In genomic region chr5:143583385-143583784, GRCh38 we compare ENCODE assay signal across 17 cellular contexts.
DNase-seq lines count a peak whose midpoint lies in the region; ATAC-seq, FAIRE-seq and TF ChIP-seq lines count a peak whose summit lies in the region.
"Had no signal": no experiment of that assay in that cellular context is flagged by ENCODE, and none has a peak within 500 bp of the region (broad histone marks: within the 10 kb centered on the region; RNA-seq: fewer than 3 reads in every experiment).

No MANE protein-coding gene starts in this region.

- DNase-seq in CD14-positive monocyte (ENCODE audit: low spot score): no peak
- DNase-seq in MV-4-11 (lab: John Stamatoyannopoulos, UW): peak; percentile 47
- peak in 1 of 4 experiments; percentile 6 for DNase-seq in K562 (ENCODE audit: extremely low read depth in 1 of 4, low spot score in 3 of 4)
- no peak for DNase-seq in lower lobe of right lung
- no peak for DNase-seq in HPDE6-E6E7 (ENCODE audit: extremely low spot score)
- DNase-seq: activated CD4-positive, alpha-beta T cell treated with anti-CD3 and anti-CD28 coated beads for 4 hours; activated effector memory CD4-positive, alpha-beta T cell treated with anti-CD3 and anti-CD28 coated beads, Interleukin-2, amount 50 U/mL, for 16 hours; left ventricle myocardium superior; nephron progenitor cell; right cardiac atrium; stimulated activated CD4-positive, alpha-beta T cell treated with anti-CD3 and anti-CD28 coated beads, Interleukin-2, amount 100 ng/mL, for 48 hours; T-cell; uterus had no signal

- H3K4me3 ChIP-seq in K562 (no peak overlapping the region), gastroesophageal sphincter (no peak overlapping the region), lower lobe of right lung (no peak overlapping the region)
- H3K4me3 ChIP-seq: uterus had no signal

- no CpG with 5 or more reads among the region's 1 CpG for WGBS in K562 (ENCODE audit: insufficient coverage, low coverage, missing lambda C conversion rate)
- 54% methylated on average over 1 of the region's 1 CpG; no CpG with 5 or more reads in 1 of the 2 donors for WGBS in gastroesophageal sphincter (ENCODE audit: low coverage in 1 of 2), 2 donors

- H3K9me1 ChIP-seq in K562 (ENCODE audit: control insufficient read depth, insufficient read depth, low read length): no peaks in the 10 kb centered on the region

- H3K36me3 Mint-ChIP-seq in CD14-positive monocyte: no peaks in the 10 kb centered on the region
- H3K36me3 Mint-ChIP-seq: T-cell had no signal

- in situ Hi-C loops in K562 (cut with MboI): no loop called here

- H3K9me3 Mint-ChIP-seq in CD14-positive monocyte: peaks cover 0 to 3% (median 0%) of the 10 kb centered on the region in 7 donors
- H3K9me3 Mint-ChIP-seq: nephron progenitor cell had no signal

- FAIRE-seq in K562 (lab: Jason Lieb, UNC): no peak

- intact Hi-C loops in CD14-positive monocyte (cut with micrococcal nuclease): no loop called here
- intact Hi-C loops in K562 (cut with micrococcal nuclease): loop anchor here (10.0 kb wide), 1 partner anchor 369 kb away; no protein-coding TSS in a partner anchor
- intact Hi-C loops in lower lobe of right lung (cut with DNase I): no loop called here

- H3K79me2 ChIP-seq in K562 (ENCODE audit: control insufficient read depth, insufficient read depth, low read length): no peaks in the 10 kb centered on the region

- H3K4me3 Mint-ChIP-seq in CD14-positive monocyte: peak overlapping the region in 1 of 2 donors; percentile 61
- H3K4me3 Mint-ChIP-seq: nephron progenitor cell, T-cell had no signal

- peak overlapping the region; percentile 17 to 79 (median 47) for H3K27ac Mint-ChIP-seq in CD14-positive monocyte
- H3K27ac Mint-ChIP-seq: nephron progenitor cell, T-cell had no signal

- H3K4me2 ChIP-seq in K562 (ENCODE audit: insufficient read depth, low read length): no peak overlapping the region; the same call in 1 of the 2 replicates

- POLR2A ChIA-PET in K562 (lab: Yijun Ruan, JAX): interaction anchor here (2.1 kb wide), 1 partner anchor 10 kb away, joined by 10 read pairs; no protein-coding TSS in a partner anchor

- peak overlapping the region; percentile 90 for H2AFZ ChIP-seq in K562 (ENCODE audit: low read depth, low read length)

- H3K27me3 Mint-ChIP-seq in CD14-positive monocyte (ENCODE audit: low read depth in 3 of 3): peaks cover 0 to 6% (median 0%) of the 10 kb centered on the region in 3 donors
- H3K27me3 Mint-ChIP-seq: T-cell had no signal

- no peaks in the 10 kb centered on the region for H4K20me1 ChIP-seq in K562 (replicated peaks; ENCODE audit: control insufficient read depth, insufficient read depth, low read length)

- TF ChIP-seq POLR2A in K562 (conservative IDR thresholded peaks at IDR 0.05) (no peak), gastroesophageal sphincter (IDR thresholded peaks at IDR 0.05) (no peak)

- BruUV-seq in K562 (replicated peaks; lab: Mats Ljungman, UMichigan): no TSS peak

- TF ChIP-seq RAD21 in K562 (CRISPR knock-in tag; conservative IDR thresholded peaks at IDR 0.05 in 1 of 2, IDR thresholded peaks at IDR 0.05 in 1 of 2): no peak

- TF ChIP-seq EP300 in K562 (IDR thresholded peaks at IDR 0.05; ENCODE audit: low read length): no peak
- TF ChIP-seq EP300 in gastroesophageal sphincter (IDR thresholded peaks at IDR 0.05): no peak

- no peak overlapping the region for H3K9ac ChIP-seq in K562 (ENCODE audit: insufficient read depth in 1 of 2, low read depth in 2 of 2, low read length in 2 of 2)

- ATAC-seq in GM18861 (IDR thresholded peaks at IDR 0.05; ENCODE audit: unreplicated experiment) (peak; percentile 41), K562 (no peak), gastroesophageal sphincter (no peak), HG02981 (IDR thresholded peaks at IDR 0.05; ENCODE audit: unreplicated experiment) (no peak), lower lobe of right lung (no peak)
- ATAC-seq: left ventricle myocardium superior, Panc1, right cardiac atrium, T-cell had no signal

- H3K9me3 ChIP-seq in K562 (replicated peaks; ENCODE audit: control insufficient read depth, insufficient read depth, low read depth, low read length): no peaks in the 10 kb centered on the region
- H3K9me3 ChIP-seq in gastroesophageal sphincter: no peaks in the 10 kb centered on the region
- no peaks in the 10 kb centered on the region for H3K9me3 ChIP-seq in lower lobe of right lung
- H3K9me3 ChIP-seq: uterus had no signal

- H3K4me1 ChIP-seq in K562 (replicated peaks in 1 of 2; ENCODE audit: control insufficient read depth in 2 of 2, insufficient read depth in 2 of 2, low read length in 2 of 2): peaks cover 0 to 35% of the 10 kb centered on the region in 2 experiments; a peak in 4 of 5 replicates
- no peaks in the 10 kb centered on the region for H3K4me1 ChIP-seq in gastroesophageal sphincter
- H3K4me1 ChIP-seq in lower lobe of right lung: peaks cover 8% of the 10 kb centered on the region
- H3K4me1 ChIP-seq: uterus had no signal

- H3K27me3 ChIP-seq in K562 (ENCODE audit: control insufficient read depth in 2 of 2, insufficient read depth in 2 of 2, low read length in 2 of 2): no peaks in the 10 kb centered on the region
- no peaks in the 10 kb centered on the region for H3K27me3 ChIP-seq in gastroesophageal sphincter
- no peaks in the 10 kb centered on the region for H3K27me3 ChIP-seq in lower lobe of right lung (ENCODE audit: low read depth)
- H3K27me3 ChIP-seq: uterus had no signal

- peaks cover 26% of the 10 kb centered on the region for H3K4me1 Mint-ChIP-seq in CD14-positive monocyte
- H3K4me1 Mint-ChIP-seq: nephron progenitor cell had no signal

- H3K27ac ChIP-seq in K562 (ENCODE audit: extremely low read depth, low read depth, low read length) (peak overlapping the region; percentile 14; the same call in 1 of the 3 replicates), gastroesophageal sphincter (no peak overlapping the region), lower lobe of right lung (no peak overlapping the region)
- H3K27ac ChIP-seq: uterus had no signal

- no peaks in the 10 kb centered on the region for H3K36me3 ChIP-seq in K562 (ENCODE audit: control insufficient read depth, insufficient read depth, low read length)
- no peaks in the 10 kb centered on the region for H3K36me3 ChIP-seq in gastroesophageal sphincter
- H3K36me3 ChIP-seq in lower lobe of right lung: no peaks in the 10 kb centered on the region
- H3K36me3 ChIP-seq: uterus had no signal

- CTCF ChIA-PET in K562 (lab: Yijun Ruan, JAX; ENCODE audit: low intra/inter-chr PET ratio): no interaction called here

- no peak for TF ChIP-seq CTCF in CD14-positive monocyte (IDR thresholded peaks at IDR 0.05)
- no peak for TF ChIP-seq CTCF in K562 (IDR thresholded peaks at IDR 0.05 in 2 of 3, conservative IDR thresholded peaks at IDR 0.05 in 1 of 3; ENCODE audit: insufficient read depth in 2 of 3, low read depth in 1 of 3, low read length in 3 of 3)
- no peak for TF ChIP-seq CTCF in gastroesophageal sphincter (IDR thresholded peaks at IDR 0.05)
- TF ChIP-seq CTCF in lower lobe of right lung (IDR thresholded peaks at IDR 0.05): no peak

TF ChIP-seq in K562, 482 proteins besides CTCF, POLR2A, EP300 and RAD21 (continues in another document):
- TF ChIP-seq BRCA1 (IDR thresholded peaks at IDR 0.05) (no peak), BRCA1 (CRISPR knock-in tag; IDR thresholded peaks at IDR 0.05) (no peak), ZFPM2 (CRISPR knock-in tag; IDR thresholded peaks at IDR 0.05) (no peak), JUND (IDR thresholded peaks at IDR 0.05; ENCODE audit: borderline replicate concordance, low read depth, low read length) (0 out of 2 replicates have a peak, but pooled peaks have one; percentile 11), JUND (tag; IDR thresholded peaks at IDR 0.05; ENCODE audit: borderline replicate concordance, low read depth, low read length) (no peak), HOMEZ (CRISPR knock-in tag; IDR thresholded peaks at IDR 0.05) (no peak), JUN (IDR thresholded peaks at IDR 0.05; ENCODE audit: borderline replicate concordance, low read depth, low read length) (no peak), JUN (CRISPR knock-in tag; IDR thresholded peaks at IDR 0.05; ENCODE audit: borderline replicate concordance) (no peak), TAL1 (IDR thresholded peaks at IDR 0.05) (no peak), MECOM (CRISPR knock-in tag; IDR thresholded peaks at IDR 0.05) (no peak), ZNF253 (CRISPR knock-in tag; conservative IDR thresholded peaks at IDR 0.05) (no peak), JUNB (CRISPR knock-in tag; conservative IDR thresholded peaks at IDR 0.05) (no peak), LARP7 (IDR thresholded peaks at IDR 0.05) (no peak), SRSF9 (IDR thresholded peaks at IDR 0.05; ENCODE audit: borderline replicate concordance, low read depth, low read length) (no peak), ZNF165 (CRISPR knock-in tag; IDR thresholded peaks at IDR 0.05; ENCODE audit: borderline replicate concordance) (no peak), BHLHE40 (IDR thresholded peaks at IDR 0.05; ENCODE audit: low read length) (peak; percentile 30; the same call in 1 of the 2 replicates)
- TF ChIP-seq, protein P1, sequence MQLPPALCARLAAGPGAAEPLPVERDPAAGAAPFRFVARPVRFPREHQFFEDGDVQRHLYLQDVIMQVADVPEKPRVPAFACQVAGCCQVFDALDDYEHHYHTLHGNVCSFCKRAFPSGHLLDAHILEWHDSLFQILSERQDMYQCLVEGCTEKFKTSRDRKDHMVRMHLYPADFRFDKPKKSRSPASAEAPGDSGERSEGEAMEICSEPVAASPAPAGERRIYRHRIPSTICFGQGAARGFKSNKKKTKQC (CRISPR knock-in tag; IDR thresholded peaks at IDR 0.05): no peak
